Comparison of ENCODE assay signal across 26 cellular contexts in the genomic region with DNA sequence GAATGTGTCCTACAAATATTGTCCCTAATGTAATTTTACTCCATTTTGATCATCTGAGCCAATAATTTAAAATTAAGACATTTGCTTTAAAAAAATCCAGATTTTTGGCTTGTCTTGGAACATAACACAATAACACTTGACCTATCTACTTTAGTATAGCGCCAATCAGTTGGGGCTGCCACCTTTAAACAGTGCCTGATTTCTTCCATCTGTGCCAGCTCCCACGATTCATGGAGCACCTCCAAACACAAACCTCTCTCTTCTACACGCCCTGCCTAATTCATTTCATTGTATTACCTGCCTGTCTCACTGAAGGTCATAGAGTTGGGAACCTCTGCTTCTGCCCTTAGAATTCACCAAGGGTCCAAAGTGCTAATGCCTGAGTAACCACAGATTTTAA.
"Had no signal": no experiment of that assay in that cellular context is flagged by ENCODE, and none has a peak within 500 bp of the region (broad histone marks: within the 10 kb centered on the region; RNA-seq: fewer than 3 reads in every experiment).

No MANE protein-coding gene starts in this region.

- H3K4me1 ChIP-seq: adrenal gland had no signal

- DNase-seq: activated B cell treated with CpG ODN at 0.5 μM for 24 hours; activated CD4-positive, alpha-beta memory T cell treated with anti-CD3 and anti-CD28 coated beads, Interleukin-2, amount 10 ng/mL, durations not matched to agents 7 days and 5 days; activated CD4-positive, alpha-beta T cell treated with anti-CD3 and anti-CD28 coated beads for 48 hours; activated CD4-positive, alpha-beta T cell treated with anti-CD3 and anti-CD28 coated beads, Interleukin-2, amount 10 ng/mL, durations not matched to agents 7 days and 5 days; activated CD4-positive, alpha-beta T cell treated with anti-CD3 and anti-CD28 coated beads, Interleukin-2, amount 50 U/mL, for 48 hours; activated CD4-positive, CD25-positive, alpha-beta regulatory T cell treated with anti-CD3 and anti-CD28 coated beads, Interleukin-2, amount 50 U/mL, for 72 hours; activated CD8-positive, alpha-beta memory T cell treated with anti-CD3 and anti-CD28 coated beads for 24 hours; activated CD8-positive, alpha-beta memory T cell treated with anti-CD3 and anti-CD28 coated beads, Interleukin-2, amount 10 ng/mL, durations not matched to agents 7 days and 5 days; activated CD8-positive, alpha-beta memory T cell treated with anti-CD3 and anti-CD28 coated beads, Interleukin-2, amount 50 U/mL, for 48 hours; activated CD8-positive, alpha-beta T cell treated with anti-CD3 and anti-CD28 coated beads, Interleukin-2, amount 10 ng/mL, durations not matched to agents 7 days and 5 days; activated effector memory CD4-positive, alpha-beta T cell treated with Interleukin-2 at 50 U/mL for 16 hours; activated gamma-delta T cell; activated naive CD4-positive, alpha-beta T cell treated with anti-CD3 and anti-CD28 coated beads, Interleukin-2, amount 10 ng/mL, durations not matched to agents 7 days and 5 days; activated naive CD4-positive, alpha-beta T cell treated with Interleukin-2 at 50 U/mL for 16 hours; activated naive CD8-positive, alpha-beta T cell treated with anti-CD3 and anti-CD28 coated beads for 36 hours; activated T-cell treated with anti-CD3 and anti-CD28 coated beads, Interleukin-2, amount 50 U/mL, for 24 hours; activated T-cell treated with anti-CD3 and anti-CD28 coated beads, Interleukin-2, amount 50 U/mL, for 48 hours; adrenal gland; amniotic stem cell; aorta; caudate nucleus; cerebellar nuclear complex; T-helper 2 cell; T-helper 9 cell had no signal

- H3K36me3 ChIP-seq: adrenal gland, cardiac muscle cell had no signal

- ATAC-seq: activated CD8-positive, alpha-beta memory T cell treated with anti-CD3 and anti-CD28 coated beads, Interleukin-2, amount 10 ng/mL, durations not matched to agents 7 days and 5 days; activated CD8-positive, alpha-beta T cell treated with anti-CD3 and anti-CD28 coated beads, Interleukin-2, amount 10 ng/mL, durations not matched to agents 7 days and 5 days; activated naive CD4-positive, alpha-beta T cell treated with anti-CD3 and anti-CD28 coated beads, Interleukin-2, amount 50 U/mL, for 72 hours had no signal

- H3K4me3 ChIP-seq: adrenal gland, cardiac muscle cell had no signal

- H3K27me3 ChIP-seq: adrenal gland had no signal

- H3K9me3 ChIP-seq: adrenal gland had no signal

- H3K27ac ChIP-seq: adrenal gland, cardiac muscle cell had no signal
